ENCODE assay signal across 9 cellular contexts in genomic region chr5:56314536-56314935, GRCh38.
DNase-seq lines count a peak whose midpoint lies in the region; ATAC-seq, FAIRE-seq and TF ChIP-seq lines count a peak whose summit lies in the region.
"Had no signal": no experiment of that assay in that cellular context is flagged by ENCODE, and none has a peak within 500 bp of the region (broad histone marks: within the 10 kb centered on the region; RNA-seq: fewer than 3 reads in every experiment).

No MANE protein-coding gene starts in this region.

- TF ChIP-seq CTCF in RWPE2 (IDR thresholded peaks at IDR 0.05; ENCODE audit: poor library complexity, severe bottlenecking) (peak; percentile 16), gastroesophageal sphincter (IDR thresholded peaks at IDR 0.05) (peak in 1 of 4 experiments; percentile 31)

- no peaks in the 10 kb centered on the region for H3K9me3 ChIP-seq in CD4-positive, CD25-positive, alpha-beta regulatory T cell (ENCODE audit: control insufficient read depth in 2 of 2, low read length in 2 of 2)
- H3K9me3 ChIP-seq in RWPE2 (ENCODE audit: severe bottlenecking) (no peaks in the 10 kb centered on the region), gastroesophageal sphincter (no peaks in the 10 kb centered on the region)

- peaks cover 9% of the 10 kb centered on the region for H3K4me1 ChIP-seq in CD4-positive, CD25-positive, alpha-beta regulatory T cell (ENCODE audit: control insufficient read depth, insufficient read depth, low read length, poor library complexity, severe bottlenecking)
- peaks cover 10% of the 10 kb centered on the region for H3K4me1 ChIP-seq in RWPE2 (ENCODE audit: insufficient read depth, poor library complexity, severe bottlenecking)
- H3K4me1 ChIP-seq in gastroesophageal sphincter, result peaks cover 0 to 18% (median 0%) of the 10 kb centered on the region in 3 donors

- H3K27me3 ChIP-seq in CD4-positive, CD25-positive, alpha-beta regulatory T cell (ENCODE audit: control insufficient read depth, insufficient read depth, low read length), result no peaks in the 10 kb centered on the region
- H3K27me3 ChIP-seq in RWPE2 (ENCODE audit: insufficient read depth, poor library complexity, severe bottlenecking) (no peaks in the 10 kb centered on the region), gastroesophageal sphincter (no peaks in the 10 kb centered on the region)

- peak overlapping the region in 1 of 4 donors; percentile 43 for H3K4me3 Mint-ChIP-seq in CD4-positive, CD25-positive, alpha-beta regulatory T cell

- no peaks in the 10 kb centered on the region for H3K36me3 ChIP-seq in CD4-positive, CD25-positive, alpha-beta regulatory T cell (ENCODE audit: control insufficient read depth, insufficient read depth, low read length)
- H3K36me3 ChIP-seq in RWPE2 (ENCODE audit: low read depth) (no peaks in the 10 kb centered on the region), gastroesophageal sphincter (no peaks in the 10 kb centered on the region)

- no peak overlapping the region for H3K4me3 ChIP-seq in CD4-positive, CD25-positive, alpha-beta regulatory T cell (ENCODE audit: low read depth, low read length)
- H3K4me3 ChIP-seq in RWPE2 (ENCODE audit: severe bottlenecking), result no peak overlapping the region
- no peak overlapping the region for H3K4me3 ChIP-seq in gastroesophageal sphincter

- no peaks in the 10 kb centered on the region for H3K27me3 Mint-ChIP-seq in CD4-positive, CD25-positive, alpha-beta regulatory T cell

- no peak for TF ChIP-seq POLR2A in gastroesophageal sphincter (IDR thresholded peaks at IDR 0.05)

- DNase-seq in CD4-positive, CD25-positive, alpha-beta regulatory T cell, result peak in 1 of 3 donors; percentile 39
- DNase-seq in GM19239 (ENCODE audit: insufficient read length, low spot score) (no peak), RWPE2 (ENCODE audit: low spot score) (no peak), iPS-NIHi7 (ENCODE audit: extremely low spot score) (peak; percentile 81)
- no peak for DNase-seq in stimulated activated CD8-positive, alpha-beta memory T cell treated with anti-CD3 and anti-CD28 coated beads, Interleukin-4, amount 100 ng/mL, for 48 hours

- no peak overlapping the region for H3K27ac ChIP-seq in CD4-positive, CD25-positive, alpha-beta regulatory T cell (ENCODE audit: insufficient read depth, low read length, poor library complexity, severe bottlenecking)
- H3K27ac ChIP-seq in RWPE2 (ENCODE audit: poor library complexity, severe bottlenecking) (no peak overlapping the region), gastroesophageal sphincter (no peak overlapping the region)

- H3K9me3 Mint-ChIP-seq in CD4-positive, CD25-positive, alpha-beta regulatory T cell, result peaks cover 0 to 3% (median 0%) of the 10 kb centered on the region in 7 donors
- H3K9me3 Mint-ChIP-seq: activated T-helper 2 cell treated with anti-CD3 and anti-CD28 coated beads, Interferon-gamma antibody, Interleukin-2, Interleukin-4, amounts not matched to agents 10 μg/mL and 5 μg/mL and 100 μg/mL, durations not matched to agents 14 hours and 24 hours and 36 hours had no signal

- 67 to 74% methylated on average over 3 to 4 of the region's 6 CpGs for WGBS in gastroesophageal sphincter (ENCODE audit: low coverage in 1 of 2), 2 donors

- no peaks in the 10 kb centered on the region for H3K36me3 Mint-ChIP-seq in CD4-positive, CD25-positive, alpha-beta regulatory T cell

- TF ChIP-seq EP300 in gastroesophageal sphincter (IDR thresholded peaks at IDR 0.05), result no peak

- peaks cover 8 to 57% (median 20%) of the 10 kb centered on the region in 4 donors for H3K4me1 Mint-ChIP-seq in CD4-positive, CD25-positive, alpha-beta regulatory T cell

- peak; percentile 74 for FAIRE-seq in GM19239 (lab: Jason Lieb, UNC)

- H3K27ac Mint-ChIP-seq in CD4-positive, CD25-positive, alpha-beta regulatory T cell, result peak overlapping the region in 2 of 3 donors; percentile 12 to 57
- H3K27ac Mint-ChIP-seq: activated T-helper 2 cell treated with anti-CD3 and anti-CD28 coated beads, Interferon-gamma antibody, Interleukin-2, Interleukin-4, amounts not matched to agents 10 μg/mL and 5 μg/mL and 100 μg/mL, durations not matched to agents 14 hours and 24 hours and 36 hours had no signal

- peak in 1 of 2 donors; percentile 66 for ATAC-seq in CD4-positive, CD25-positive, alpha-beta regulatory T cell (ENCODE audit: low read depth in 2 of 2)
- ATAC-seq in RWPE2 (ENCODE audit: low read depth) (no peak), gastroesophageal sphincter (no peak), GM18861 (IDR thresholded peaks at IDR 0.05; ENCODE audit: unreplicated experiment) (no peak), HG03342 (IDR thresholded peaks at IDR 0.05; ENCODE audit: unreplicated experiment) (no peak)
